ENCODE assay signal across 9 cellular contexts in the genomic region with DNA sequence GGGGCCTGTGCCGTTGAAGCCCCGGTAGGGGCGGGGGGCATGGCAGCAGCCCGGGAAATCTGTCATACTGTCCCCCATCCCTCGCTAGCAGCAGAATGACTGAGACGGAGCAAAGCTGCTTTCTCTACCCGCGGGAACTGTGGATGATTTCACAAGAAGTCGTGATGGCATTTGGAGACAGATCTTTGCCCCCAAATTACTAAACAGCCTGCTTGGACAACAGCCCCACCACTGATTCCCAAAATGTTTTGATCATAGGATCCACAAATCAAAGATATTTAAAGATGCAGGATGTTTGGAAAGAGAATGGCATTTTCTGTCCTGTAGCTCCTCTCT.
DNase-seq lines count a peak whose midpoint lies in the region; ATAC-seq and TF ChIP-seq lines count a peak whose summit lies in the region.
"Had no signal": no experiment of that assay in that cellular context is flagged by ENCODE, and none has a peak within 500 bp of the region (broad histone marks: within the 10 kb centered on the region; RNA-seq: fewer than 3 reads in every experiment).

No MANE protein-coding gene starts in this region.

- peaks cover 43% of the 10 kb centered on the region for H3K27me3 Mint-ChIP-seq in activated naive CD4-positive, alpha-beta T cell treated with anti-CD3 and anti-CD28 coated beads, Interleukin-2, amount 10 ng/mL, durations not matched to agents 7 days and 5 days
- peaks cover 0 to 45% (median 22%) of the 10 kb centered on the region in 5 donors for H3K27me3 Mint-ChIP-seq in naive thymus-derived CD4-positive, alpha-beta T cell
- peaks cover 36 to 47% (median 45%) of the 10 kb centered on the region in 3 donors for H3K27me3 Mint-ChIP-seq in CD14-positive monocyte (ENCODE audit: low read depth in 3 of 3)

- H3K27ac Mint-ChIP-seq in activated naive CD4-positive, alpha-beta T cell treated with anti-CD3 and anti-CD28 coated beads, Interleukin-2, amount 10 ng/mL, durations not matched to agents 7 days and 5 days, result no peak overlapping the region
- H3K27ac Mint-ChIP-seq in naive thymus-derived CD4-positive, alpha-beta T cell, result peak overlapping the region in 8 of 9 donors; percentile 80 to 93 (median 88)
- no peak overlapping the region for H3K27ac Mint-ChIP-seq in CD14-positive monocyte

- H3K9me3 ChIP-seq in esophagus (ENCODE audit: control insufficient read depth in 2 of 2, insufficient read depth in 1 of 2, low read depth in 1 of 2, low read length in 1 of 2), result peaks cover 2 to 9% of the 10 kb centered on the region in 2 donors
- peaks cover 0 to 14% (median 0%) of the 10 kb centered on the region in 3 experiments for H3K9me3 ChIP-seq in naive thymus-derived CD4-positive, alpha-beta T cell (ENCODE audit: control insufficient read depth in 2 of 3, low read length in 3 of 3)
- H3K9me3 ChIP-seq in upper lobe of right lung, result peaks cover 8% of the 10 kb centered on the region

- POLR2A ChIA-PET in naive thymus-derived CD4-positive, alpha-beta T cell (lab: Charles Lee), result interaction anchor here (4.4 kb wide), 1 partner anchor 11 kb away, joined by 31 read pairs; no protein-coding TSS in a partner anchor

- peaks cover 19% of the 10 kb centered on the region for H3K4me1 Mint-ChIP-seq in activated naive CD4-positive, alpha-beta T cell treated with anti-CD3 and anti-CD28 coated beads, Interleukin-2, amount 10 ng/mL, durations not matched to agents 7 days and 5 days
- H3K4me1 Mint-ChIP-seq in naive thymus-derived CD4-positive, alpha-beta T cell, result peaks cover 9 to 55% (median 31%) of the 10 kb centered on the region in 7 donors
- H3K4me1 Mint-ChIP-seq in CD14-positive monocyte, result peaks cover 18% of the 10 kb centered on the region

- TF ChIP-seq CTCF in upper lobe of right lung (IDR thresholded peaks at IDR 0.05) (no peak), CD14-positive monocyte (IDR thresholded peaks at IDR 0.05) (no peak)

- H3K4me1 ChIP-seq in esophagus (ENCODE audit: control insufficient read depth in 2 of 2, insufficient read depth in 2 of 2, low read length in 1 of 2) (peaks cover 0 to 1% of the 10 kb centered on the region in 2 donors), upper lobe of right lung (peaks cover 19% of the 10 kb centered on the region)
- H3K4me1 ChIP-seq in naive thymus-derived CD4-positive, alpha-beta T cell (ENCODE audit: control insufficient read depth in 2 of 2, insufficient read depth in 2 of 2, low read length in 2 of 2), result peaks cover 0 to 4% of the 10 kb centered on the region in 2 donors

- H3K36me3 ChIP-seq in esophagus (ENCODE audit: control insufficient read depth in 2 of 2, insufficient read depth in 2 of 2, low read length in 1 of 2) (no peaks in the 10 kb centered on the region), upper lobe of right lung (no peaks in the 10 kb centered on the region)
- H3K36me3 ChIP-seq in naive thymus-derived CD4-positive, alpha-beta T cell (ENCODE audit: control insufficient read depth in 2 of 3, insufficient read depth in 3 of 3, low read length in 3 of 3), result no peaks in the 10 kb centered on the region

- H3K4me3 ChIP-seq in esophagus (ENCODE audit: low read depth in 1 of 2, low read length in 2 of 2), result peak overlapping the region; percentile 58 to 65
- H3K4me3 ChIP-seq in naive thymus-derived CD4-positive, alpha-beta T cell (ENCODE audit: low read length), result peak overlapping the region; percentile 63
- H3K4me3 ChIP-seq in upper lobe of right lung, result peak overlapping the region; percentile 74

- H3K27me3 ChIP-seq in esophagus (ENCODE audit: control insufficient read depth in 1 of 2, insufficient read depth in 2 of 2, low read length in 2 of 2) (no peaks in the 10 kb centered on the region), upper lobe of right lung (no peaks in the 10 kb centered on the region)
- H3K27me3 ChIP-seq in naive thymus-derived CD4-positive, alpha-beta T cell (ENCODE audit: control insufficient read depth in 2 of 2, insufficient read depth in 2 of 2, low read length in 2 of 2), result no peaks in the 10 kb centered on the region

- H3K27ac ChIP-seq in esophagus (ENCODE audit: low read depth in 2 of 2, low read length in 1 of 2) (peak overlapping the region; percentile 65 to 83), upper lobe of right lung (peak overlapping the region; percentile 87)
- H3K27ac ChIP-seq in naive thymus-derived CD4-positive, alpha-beta T cell (ENCODE audit: low read depth, low read length), result peak overlapping the region; percentile 66

- peak overlapping the region; percentile 44 for H3K4me3 Mint-ChIP-seq in activated naive CD4-positive, alpha-beta T cell treated with anti-CD3 and anti-CD28 coated beads, Interleukin-2, amount 10 ng/mL, durations not matched to agents 7 days and 5 days
- H3K4me3 Mint-ChIP-seq in naive thymus-derived CD4-positive, alpha-beta T cell, result peak overlapping the region; percentile 76 to 97 (median 88)
- H3K4me3 Mint-ChIP-seq in CD14-positive monocyte, result peak overlapping the region in 1 of 2 donors; percentile 90

- CTCF ChIA-PET in activated naive CD4-positive, alpha-beta T cell treated with anti-CD3 and anti-CD28 coated beads, Interleukin-2, amount 10 ng/mL, durations not matched to agents 7 days and 5 days (lab: Charles Lee), result interaction anchor here (0.9 to 1.2 kb wide), 2 partner anchors 30 to 221 kb away, joined by 3 to 6 read pairs; no protein-coding TSS in a partner anchor
- CTCF ChIA-PET in naive thymus-derived CD4-positive, alpha-beta T cell (lab: Charles Lee), result interaction anchor here (0.6 to 2.3 kb wide), 4 partner anchors 142 to 221 kb away, joined by 4 to 21 read pairs (median 6); no protein-coding TSS in a partner anchor

- ATAC-seq in naive thymus-derived CD4-positive, alpha-beta T cell, result no peak
- ATAC-seq in upper lobe of right lung, result no peak

- DNase-seq in activated naive CD4-positive, alpha-beta T cell treated with anti-CD3 and anti-CD28 coated beads, Interleukin-2, amount 10 ng/mL, durations not matched to agents 7 days and 5 days, result no peak
- DNase-seq in activated naive CD4-positive, alpha-beta T cell (lab: John Stamatoyannopoulos, UW), result no peak
- no peak for DNase-seq in naive thymus-derived CD4-positive, alpha-beta T cell
- DNase-seq in upper lobe of right lung (no peak), AML-193 (lab: John Stamatoyannopoulos, UW) (no peak), CD14-positive monocyte (ENCODE audit: low spot score) (no peak)
- DNase-seq in activated CD4-positive, alpha-beta T cell treated with anti-CD3 and anti-CD28 coated beads for 4 hours, result no peak
- DNase-seq: OCI-M1 had no signal

- intact Hi-C loops in naive thymus-derived CD4-positive, alpha-beta T cell (cut with micrococcal nuclease), result loop anchor here in 1 of 2 donors (1.0 to 10.0 kb wide), 5 partner anchors 11 to 319 kb away; a partner anchor contains a TSS
- intact Hi-C loops in upper lobe of right lung (cut with DNase I) (no loop called here), CD14-positive monocyte (cut with micrococcal nuclease) (no loop called here)

- peaks cover 2% of the 10 kb centered on the region for H3K36me3 Mint-ChIP-seq in activated naive CD4-positive, alpha-beta T cell treated with anti-CD3 and anti-CD28 coated beads, Interleukin-2, amount 10 ng/mL, durations not matched to agents 7 days and 5 days
- peaks cover 0 to 18% (median 16%) of the 10 kb centered on the region in 5 donors for H3K36me3 Mint-ChIP-seq in naive thymus-derived CD4-positive, alpha-beta T cell
- peaks cover 0 to 2% of the 10 kb centered on the region in 2 donors for H3K36me3 Mint-ChIP-seq in CD14-positive monocyte

- peaks cover 17% of the 10 kb centered on the region for H3K9me3 Mint-ChIP-seq in activated naive CD4-positive, alpha-beta T cell treated with anti-CD3 and anti-CD28 coated beads, Interleukin-2, amount 10 ng/mL, durations not matched to agents 7 days and 5 days
- peaks cover 8 to 24% (median 20%) of the 10 kb centered on the region in 11 donors for H3K9me3 Mint-ChIP-seq in naive thymus-derived CD4-positive, alpha-beta T cell
- H3K9me3 Mint-ChIP-seq in CD14-positive monocyte, result peaks cover 16 to 39% (median 32%) of the 10 kb centered on the region in 7 donors

- 5 to 7% methylated on average over 9 of the region's 9 CpGs for WGBS in esophagus, 2 donors

Comparison
In these comparisons a context has a peak if more than half of its experiments do, and no peak if none do; other contexts are left out.
1. H3K27ac Mint-ChIP-seq: peak in naive thymus-derived CD4-positive, alpha-beta T cell (8 of 9); none in activated naive CD4-positive, alpha-beta T cell treated with anti-CD3 and anti-CD28 coated beads, Interleukin-2, amount 10 ng/mL, durations not matched to agents 7 days and 5 days (single experiment) and CD14-positive monocyte (0 of 7).
2. Peak in every context shown above with its lines, with median percentiles within 50 percentile points of each other: H3K27ac ChIP-seq and H3K4me3 ChIP-seq.